ENCODE assay signal across 14 cellular contexts in genomic region chr3:127776347-127776746, GRCh38. TPM values are rescaled to one million over a fixed set of nuclear protein-coding genes. Genes with fewer than 3 reads are reported as not detected.
DNase-seq lines count a peak whose midpoint lies in the region; ATAC-seq and TF ChIP-seq lines count a peak whose summit lies in the region.
"Had no signal": no experiment of that assay in that cellular context is flagged by ENCODE, and none has a peak within 500 bp of the region (broad histone marks: within the 10 kb centered on the region; RNA-seq: fewer than 3 reads in every experiment).

No MANE protein-coding gene starts in this region.

- 75 to 86% (median 83%) methylated on average over 3 to 10 of the region's 10 CpGs for WGBS in heart left ventricle, 4 donors
- 89% methylated on average over 10 of the region's 10 CpGs for WGBS in right cardiac atrium
- WGBS in transverse colon (ENCODE audit: low coverage in 1 of 2), 2 donors: 87 to 96% methylated on average over 3 to 10 of the region's 10 CpGs

- H3K4me1 ChIP-seq in heart left ventricle: peaks cover 9 to 87% (median 55%) of the 10 kb centered on the region in 12 donors
- peaks cover 14% of the 10 kb centered on the region for H3K4me1 ChIP-seq in right cardiac atrium (ENCODE audit: control insufficient read depth, insufficient read depth, low read length)
- H3K4me1 ChIP-seq in transverse colon: peaks cover 13 to 47% (median 25%) of the 10 kb centered on the region in 4 donors

- DNase-seq in heart left ventricle: no peak
- no peak for DNase-seq in right cardiac atrium
- no peak for DNase-seq in dorsolateral prefrontal cortex
- DNase-seq in posterior vena cava (ENCODE audit: low spot score): peak; percentile 67
- no peak for DNase-seq in transverse colon
- DNase-seq in NK-92 treated with Interleukin-12 subunit alpha and Interleukin-12 subunit beta, amount 100 ng/mL, for 24 hours (lab: John Stamatoyannopoulos, UW): no peak
- DNase-seq in activated CD8-positive, alpha-beta memory T cell treated with anti-CD3 and anti-CD28 coated beads for 24 hours: no peak
- DNase-seq: activated CD4-positive, alpha-beta T cell treated with anti-CD3 and anti-CD28 coated beads for 36 hours; activated naive CD4-positive, alpha-beta T cell treated with anti-CD3 and anti-CD28 coated beads, Interleukin-2, amount 50 U/mL, for 16 hours; CD8-positive, alpha-beta memory T cell; cerebellar nuclear complex; NCI-H1436 treated with DMSO at 0.1 percent for 48 hours; NCI-H226 had no signal

- TF ChIP-seq CTCF in heart left ventricle (IDR thresholded peaks at IDR 0.05): no peak
- no peak for TF ChIP-seq CTCF in dorsolateral prefrontal cortex (IDR thresholded peaks at IDR 0.05 in 54 of 56, conservative IDR thresholded peaks at IDR 0.05 in 2 of 56; ENCODE audit: low read depth in 1 of 56, partially characterized antibody in 56 of 56)
- no peak for TF ChIP-seq CTCF in transverse colon (IDR thresholded peaks at IDR 0.05)

- H3K36me3 ChIP-seq in heart left ventricle: peaks cover 0 to 34% (median 4%) of the 10 kb centered on the region in 9 donors
- H3K36me3 ChIP-seq in transverse colon: no peaks in the 10 kb centered on the region

- ATAC-seq in heart left ventricle (no peak), right cardiac atrium (no peak), HG02610 (IDR thresholded peaks at IDR 0.05; ENCODE audit: unreplicated experiment) (no peak)
- ATAC-seq: activated CD4-positive, alpha-beta T cell treated with anti-CD3 and anti-CD28 coated beads for 36 hours had no signal

- H3K4me3 ChIP-seq in heart left ventricle (no peak overlapping the region), right cardiac atrium (ENCODE audit: low read length) (no peak overlapping the region), dorsolateral prefrontal cortex (no peak overlapping the region), transverse colon (no peak overlapping the region)

- peak overlapping the region in 11 of 12 donors; percentile 24 to 79 (median 66) for H3K27ac ChIP-seq in heart left ventricle
- H3K27ac ChIP-seq in right cardiac atrium (ENCODE audit: low read length): no peak overlapping the region
- H3K27ac ChIP-seq in dorsolateral prefrontal cortex: peak overlapping the region in 53 of 59 donors; percentile 2 to 86 (median 65)
- peak overlapping the region; percentile 71 to 78 (median 76) for H3K27ac ChIP-seq in transverse colon

- in situ Hi-C loops in transverse colon (cut with MboI; ENCODE audit: low pct_ligation_motif_present in 1 of 4, low pct_unique_long_range_greater_than_20kb in 1 of 4, low sequenced_read_pairs in 3 of 4): no loop called here

- TF ChIP-seq POLR2A in heart left ventricle (IDR thresholded peaks at IDR 0.05) (no peak), transverse colon (IDR thresholded peaks at IDR 0.05) (no peak)

- intact Hi-C loops in heart left ventricle (cut with DNase I): loop anchor here in 1 of 10 donors (10.0 kb wide), 1 partner anchor 138 kb away; the partner anchor contains the start of gene KBTBD12
- intact Hi-C loops in right cardiac atrium (cut with DNase I): no loop called here
- intact Hi-C loops in dorsolateral prefrontal cortex (cut with DNase I): no loop called here
- intact Hi-C loops in posterior vena cava (cut with DNase I): no loop called here
- intact Hi-C loops in transverse colon (cut with DNase I; ENCODE audit: low total_unique reads): no loop called here

- H3K9me3 ChIP-seq in heart left ventricle (peaks cover 0 to 8% (median 0%) of the 10 kb centered on the region in 12 donors), right cardiac atrium (ENCODE audit: control insufficient read depth, low read length) (no peaks in the 10 kb centered on the region), transverse colon (peaks cover 0 to 5% of the 10 kb centered on the region in 2 donors)

- no peak for TF ChIP-seq EP300 in transverse colon (IDR thresholded peaks at IDR 0.05; ENCODE audit: low read depth)

- H3K27me3 ChIP-seq in heart left ventricle (no peaks in the 10 kb centered on the region), right cardiac atrium (ENCODE audit: control insufficient read depth, insufficient read depth) (no peaks in the 10 kb centered on the region), dorsolateral prefrontal cortex (no peaks in the 10 kb centered on the region), transverse colon (no peaks in the 10 kb centered on the region)

RNA-seq across cellular contexts. Expression of gene MGLL, which starts 46.0 kb away (rescaled TPM):
- total RNA-seq in heart left ventricle (100 to 1,000 TPM in 1 of 9 donors, 10 to 100 TPM in 8; 41.8 to 119 (median 78.9) TPM), right cardiac atrium (10 to 100 TPM; 52.2 to 80.4 (median 65.3) TPM), dorsolateral prefrontal cortex (100 to 1,000 TPM in 117 of 120 experiments, 10 to 100 TPM in 3; 73.9 to 334 (median 144) TPM), posterior vena cava (100 to 1,000 TPM; 107 to 216 TPM), transverse colon (100 to 1,000 TPM; 150 to 329 (median 294) TPM)
- polyA plus RNA-seq in heart left ventricle (10 to 100 TPM; 38.5 to 90.7 TPM), right cardiac atrium (64.9 TPM)
